ENCODE assay signal across 18 cellular contexts in genomic region chr2:71589763-71590162, GRCh38.
"Had no signal": no experiment of that assay in that cellular context is flagged by ENCODE, and none has a peak within 500 bp of the region (broad histone marks: within the 10 kb centered on the region; RNA-seq: fewer than 3 reads in every experiment).

No MANE protein-coding gene starts in this region.

- H3K4me1 Mint-ChIP-seq: activated CD4-positive, alpha-beta T cell treated with anti-CD3 and anti-CD28 coated beads, Interleukin-2, amount 10 ng/mL, durations not matched to agents 7 days and 5 days; nephron; stimulated activated effector memory CD8-positive, alpha-beta T cell treated with anti-CD3 and anti-CD28 coated beads, Interleukin-12 subunit alpha, Interleukin-12 subunit beta, amount 100 ng/mL, for 72 hours had no signal

- H3K4me3 Mint-ChIP-seq: activated CD4-positive, alpha-beta T cell treated with anti-CD3 and anti-CD28 coated beads, Interleukin-2, amount 10 ng/mL, durations not matched to agents 7 days and 5 days; immature natural killer cell; nephron; stimulated activated effector memory CD8-positive, alpha-beta T cell treated with anti-CD3 and anti-CD28 coated beads, Interleukin-12 subunit alpha, Interleukin-12 subunit beta, amount 100 ng/mL, for 72 hours had no signal

- ATAC-seq: left colon; stimulated activated effector memory CD8-positive, alpha-beta T cell treated with anti-CD3 and anti-CD28 coated beads, Interleukin-12 subunit alpha, Interleukin-12 subunit beta, amount 100 ng/mL, for 72 hours had no signal

- H3K9ac ChIP-seq: SK-N-SH had no signal

- H3K27ac ChIP-seq: adrenal gland, epithelial cell of prostate, ovary, skin epidermis had no signal

- H3K4me3 ChIP-seq: adrenal gland, coronary artery, ovary, skin epidermis, upper lobe of left lung had no signal

- H3K36me3 Mint-ChIP-seq: immature natural killer cell; stimulated activated effector memory CD8-positive, alpha-beta T cell treated with anti-CD3 and anti-CD28 coated beads, Interleukin-12 subunit alpha, Interleukin-12 subunit beta, amount 100 ng/mL, for 72 hours had no signal

- H3K27me3 Mint-ChIP-seq: activated CD4-positive, alpha-beta T cell treated with anti-CD3 and anti-CD28 coated beads, Interleukin-2, amount 10 ng/mL, durations not matched to agents 7 days and 5 days had no signal

- H3K9me3 Mint-ChIP-seq: activated CD4-positive, alpha-beta T cell treated with anti-CD3 and anti-CD28 coated beads, Interleukin-2, amount 10 ng/mL, durations not matched to agents 7 days and 5 days; immature natural killer cell; nephron; stimulated activated effector memory CD8-positive, alpha-beta T cell treated with anti-CD3 and anti-CD28 coated beads, Interleukin-12 subunit alpha, Interleukin-12 subunit beta, amount 100 ng/mL, for 72 hours had no signal

- H3K27me3 ChIP-seq: adrenal gland, ovary, upper lobe of left lung had no signal

- H3K4me2 ChIP-seq: SK-N-SH had no signal

- H3K4me1 ChIP-seq: adrenal gland had no signal

- DNase-seq: activated CD4-positive, alpha-beta T cell treated with anti-CD3 and anti-CD28 coated beads, Interleukin-2, amount 10 ng/mL, durations not matched to agents 7 days and 5 days; activated naive CD4-positive, alpha-beta T cell treated with anti-CD3 and anti-CD28 coated beads, Interleukin-2, amount 50 U/mL, for 16 hours; activated T-cell treated with anti-CD3 and anti-CD28 coated beads for 4 hours; adrenal gland; central memory CD4-positive, alpha-beta T cell; effector CD8-positive, alpha-beta T cell; hippocampal formation; immature natural killer cell; left colon; ovary; SK-N-SH; T-helper 1 cell; upper lobe of left lung had no signal

- H3K27ac Mint-ChIP-seq: activated CD4-positive, alpha-beta T cell treated with anti-CD3 and anti-CD28 coated beads, Interleukin-2, amount 10 ng/mL, durations not matched to agents 7 days and 5 days; nephron; stimulated activated effector memory CD8-positive, alpha-beta T cell treated with anti-CD3 and anti-CD28 coated beads, Interleukin-12 subunit alpha, Interleukin-12 subunit beta, amount 100 ng/mL, for 72 hours had no signal

- H3K36me3 ChIP-seq: adrenal gland, ovary had no signal
